Comparison of ENCODE assay signal across 4 cellular contexts in the genomic region with DNA sequence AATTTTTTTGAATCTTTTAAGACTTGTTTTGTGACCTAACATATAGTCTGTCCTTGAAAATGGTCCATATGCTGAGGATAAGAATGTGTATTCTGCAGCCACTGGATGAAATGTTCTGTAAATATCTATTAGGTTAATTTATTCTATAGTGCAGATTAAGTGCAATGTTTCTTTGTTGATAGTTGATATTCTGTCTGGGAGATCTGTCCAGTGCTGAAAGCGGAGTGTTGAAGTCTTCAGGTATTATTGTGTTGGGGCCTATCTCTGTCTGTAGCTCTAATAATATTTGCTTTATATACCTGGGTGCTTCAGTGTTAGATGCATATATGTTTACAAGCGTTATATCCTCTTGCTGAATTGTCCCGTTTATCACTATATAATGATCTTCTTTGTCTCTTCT.
TF ChIP-seq lines count a peak whose summit lies in the region.

No MANE protein-coding gene starts in this region.

TF ChIP-seq in liver, 16 proteins besides CTCF, POLR2A, EP300 and RAD21:
- TF ChIP-seq, protein P1, sequence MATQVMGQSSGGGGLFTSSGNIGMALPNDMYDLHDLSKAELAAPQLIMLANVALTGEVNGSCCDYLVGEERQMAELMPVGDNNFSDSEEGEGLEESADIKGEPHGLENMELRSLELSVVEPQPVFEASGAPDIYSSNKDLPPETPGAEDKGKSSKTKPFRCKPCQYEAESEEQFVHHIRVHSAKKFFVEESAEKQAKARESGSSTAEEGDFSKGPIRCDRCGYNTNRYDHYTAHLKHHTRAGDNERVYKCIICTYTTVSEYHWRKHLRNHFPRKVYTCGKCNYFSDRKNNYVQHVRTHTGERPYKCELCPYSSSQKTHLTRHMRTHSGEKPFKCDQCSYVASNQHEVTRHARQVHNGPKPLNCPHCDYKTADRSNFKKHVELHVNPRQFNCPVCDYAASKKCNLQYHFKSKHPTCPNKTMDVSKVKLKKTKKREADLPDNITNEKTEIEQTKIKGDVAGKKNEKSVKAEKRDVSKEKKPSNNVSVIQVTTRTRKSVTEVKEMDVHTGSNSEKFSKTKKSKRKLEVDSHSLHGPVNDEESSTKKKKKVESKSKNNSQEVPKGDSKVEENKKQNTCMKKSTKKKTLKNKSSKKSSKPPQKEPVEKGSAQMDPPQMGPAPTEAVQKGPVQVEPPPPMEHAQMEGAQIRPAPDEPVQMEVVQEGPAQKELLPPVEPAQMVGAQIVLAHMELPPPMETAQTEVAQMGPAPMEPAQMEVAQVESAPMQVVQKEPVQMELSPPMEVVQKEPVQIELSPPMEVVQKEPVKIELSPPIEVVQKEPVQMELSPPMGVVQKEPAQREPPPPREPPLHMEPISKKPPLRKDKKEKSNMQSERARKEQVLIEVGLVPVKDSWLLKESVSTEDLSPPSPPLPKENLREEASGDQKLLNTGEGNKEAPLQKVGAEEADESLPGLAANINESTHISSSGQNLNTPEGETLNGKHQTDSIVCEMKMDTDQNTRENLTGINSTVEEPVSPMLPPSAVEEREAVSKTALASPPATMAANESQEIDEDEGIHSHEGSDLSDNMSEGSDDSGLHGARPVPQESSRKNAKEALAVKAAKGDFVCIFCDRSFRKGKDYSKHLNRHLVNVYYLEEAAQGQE (IDR thresholded peaks at IDR 0.05): peak; percentile 31
- TF ChIP-seq SP1 (IDR thresholded peaks at IDR 0.05): no peak
- no peak for TF ChIP-seq NR2F2 (IDR thresholded peaks at IDR 0.05)
- no peak for TF ChIP-seq ATF3 (IDR thresholded peaks at IDR 0.05)

TF ChIP-seq in HepG2, 621 proteins besides CTCF, POLR2A, EP300 and RAD21:
- TF ChIP-seq, protein P1 (IDR thresholded peaks at IDR 0.05; ENCODE audit: borderline replicate concordance in 1 of 2, low read depth in 1 of 2, low read length in 2 of 2): peak in 1 of 2 experiments; percentile 85; a peak in 3 of 4 replicates
- no peak for TF ChIP-seq MLLT10 (CRISPR knock-in tag; IDR thresholded peaks at IDR 0.05)
TF ChIP-seq in HepG2: peak in this region for 1.

TF ChIP-seq in Ishikawa, 13 proteins besides CTCF, POLR2A, EP300 and RAD21:
- TF ChIP-seq EGR1 (IDR thresholded peaks at IDR 0.05): no peak
- no peak for TF ChIP-seq CEBPB (IDR thresholded peaks at IDR 0.05)
- TF ChIP-seq, protein P1 (IDR thresholded peaks at IDR 0.05; ENCODE audit: low read depth): peak; percentile 80

TF ChIP-seq in GM12878, 131 proteins besides CTCF, POLR2A, EP300 and RAD21:
- TF ChIP-seq BRCA1 (IDR thresholded peaks at IDR 0.05; ENCODE audit: low read depth, low read length): no peak
- TF ChIP-seq, protein P1 (IDR thresholded peaks at IDR 0.05; ENCODE audit: low read depth, low read length): peak; percentile 49; the same call in 1 of the 2 replicates
- TF ChIP-seq ZNF592 (IDR thresholded peaks at IDR 0.05): no peak
- no peak for TF ChIP-seq SMC3 (IDR thresholded peaks at IDR 0.05; ENCODE audit: borderline replicate concordance, low read length)
- TF ChIP-seq YBX1 (IDR thresholded peaks at IDR 0.05): no peak
